22 cellular contexts compared by ENCODE assay signal in genomic region chr11:71214553-71215371, GRCh38. TPM values are rescaled to one million over a fixed set of nuclear protein-coding genes. Genes with fewer than 3 reads are reported as not detected.
"Had no signal": no experiment of that assay in that cellular context is flagged by ENCODE, and none has a peak within 500 bp of the region (broad histone marks: within the 10 kb centered on the region; RNA-seq: fewer than 3 reads in every experiment).

No MANE protein-coding gene starts in this region.

- H3K27ac ChIP-seq: heart right ventricle, thyroid gland, uterus had no signal

- H3K4me3 ChIP-seq: heart right ventricle, thyroid gland, uterus had no signal

- H3K4me1 ChIP-seq: uterus had no signal

- H3K27me3 ChIP-seq: thyroid gland had no signal

- H3K9me3 Mint-ChIP-seq: activated B cell treated with CpG ODN at 0.5 μM for 24 hours; activated CD4-positive, alpha-beta memory T cell treated with anti-CD3 and anti-CD28 coated beads, Interleukin-2, amount 10 ng/mL, durations not matched to agents 7 days and 5 days; activated naive CD4-positive, alpha-beta T cell treated with anti-CD3 and anti-CD28 coated beads for 36 hours; activated T-cell treated with anti-CD3 and anti-CD28 coated beads, Interleukin-2, amount 50 U/mL, for 72 hours; nephron; stimulated activated naive CD8-positive, alpha-beta T cell treated with anti-CD3 and anti-CD28 coated beads, Interleukin-15, Interleukin-2, amounts not matched to agents 100 ng/mL and 50 ng/mL, for 24 hours had no signal

- H3K9me3 ChIP-seq: heart right ventricle, thyroid gland, uterus had no signal

- H3K27ac Mint-ChIP-seq: activated B cell treated with CpG ODN at 0.5 μM for 24 hours; activated CD4-positive, alpha-beta memory T cell treated with anti-CD3 and anti-CD28 coated beads, Interleukin-2, amount 10 ng/mL, durations not matched to agents 7 days and 5 days; activated naive CD4-positive, alpha-beta T cell treated with anti-CD3 and anti-CD28 coated beads for 36 hours; activated T-cell treated with anti-CD3 and anti-CD28 coated beads, Interleukin-2, amount 50 U/mL, for 72 hours; stimulated activated naive CD8-positive, alpha-beta T cell treated with anti-CD3 and anti-CD28 coated beads, Interleukin-15, Interleukin-2, amounts not matched to agents 100 ng/mL and 50 ng/mL, for 24 hours had no signal

- DNase-seq: activated B cell treated with CpG ODN at 0.5 μM for 24 hours; activated CD4-positive, alpha-beta memory T cell treated with anti-CD3 and anti-CD28 coated beads, Interleukin-2, amount 10 ng/mL, durations not matched to agents 7 days and 5 days; activated CD4-positive, alpha-beta T cell treated with anti-CD3 and anti-CD28 coated beads for 4 hours; activated effector memory CD4-positive, alpha-beta T cell treated with Interleukin-2 at 50 U/mL for 16 hours; activated naive CD4-positive, alpha-beta T cell treated with anti-CD3 and anti-CD28 coated beads for 36 hours; activated T-cell treated with anti-CD3 and anti-CD28 coated beads, Interleukin-2, amount 50 U/mL, for 72 hours; amygdala; dermis blood vessel endothelial cell; effector CD8-positive, alpha-beta T cell; erythroblast; foreskin fibroblast; heart right ventricle; midbrain; nucleus accumbens; stimulated activated CD4-positive, alpha-beta T cell treated with anti-CD3 and anti-CD28 coated beads, Interleukin-4, amount 100 ng/mL, for 24 hours; substantia nigra; T-helper 9 cell; uterus had no signal

- H3K4me1 Mint-ChIP-seq: activated B cell treated with CpG ODN at 0.5 μM for 24 hours; activated CD4-positive, alpha-beta memory T cell treated with anti-CD3 and anti-CD28 coated beads, Interleukin-2, amount 10 ng/mL, durations not matched to agents 7 days and 5 days had no signal

- ATAC-seq: activated T-cell treated with anti-CD3 and anti-CD28 coated beads, Interleukin-2, amount 50 U/mL, for 72 hours; heart right ventricle had no signal

- H3K27me3 Mint-ChIP-seq: activated CD4-positive, alpha-beta memory T cell treated with anti-CD3 and anti-CD28 coated beads, Interleukin-2, amount 10 ng/mL, durations not matched to agents 7 days and 5 days had no signal

- H3K4me3 Mint-ChIP-seq: activated B cell treated with CpG ODN at 0.5 μM for 24 hours; activated CD4-positive, alpha-beta memory T cell treated with anti-CD3 and anti-CD28 coated beads, Interleukin-2, amount 10 ng/mL, durations not matched to agents 7 days and 5 days; activated naive CD4-positive, alpha-beta T cell treated with anti-CD3 and anti-CD28 coated beads for 36 hours; activated T-cell treated with anti-CD3 and anti-CD28 coated beads, Interleukin-2, amount 50 U/mL, for 72 hours; nephron; stimulated activated naive CD8-positive, alpha-beta T cell treated with anti-CD3 and anti-CD28 coated beads, Interleukin-15, Interleukin-2, amounts not matched to agents 100 ng/mL and 50 ng/mL, for 24 hours had no signal

- H3K36me3 ChIP-seq: heart right ventricle, thyroid gland, uterus had no signal

RNA-seq across cellular contexts. Expression of gene SHANK2, which starts 37.6 kb away (rescaled TPM):
- total RNA-seq: activated CD4-positive, alpha-beta memory T cell treated with anti-CD3 and anti-CD28 coated beads, Interleukin-2, amount 10 ng/mL, durations not matched to agents 7 days and 5 days; activated naive CD4-positive, alpha-beta T cell treated with anti-CD3 and anti-CD28 coated beads for 36 hours; T-helper 1 cell treated with Interleukin-12 subunit alpha and Interleukin-12 subunit beta and Interleukin-4 antibody, amounts not matched to agents 30 ng/mL and 1 ng/mL, for 36 hours had no signal
